In genomic region chr13:101661839-101662238, GRCh38 we compare ENCODE assay signal across 18 cellular contexts.
DNase-seq lines count a peak whose midpoint lies in the region; ATAC-seq, FAIRE-seq and TF ChIP-seq lines count a peak whose summit lies in the region.
"Had no signal": no experiment of that assay in that cellular context is flagged by ENCODE, and none has a peak within 500 bp of the region (broad histone marks: within the 10 kb centered on the region; RNA-seq: fewer than 3 reads in every experiment).

No MANE protein-coding gene starts in this region.

- no peak for TF ChIP-seq EP300 in upper lobe of left lung (IDR thresholded peaks at IDR 0.05)

- H3K27ac ChIP-seq in neuronal stem cell (replicated peaks; ENCODE audit: low read length) (no peak overlapping the region), upper lobe of left lung (no peak overlapping the region)
- H3K27ac ChIP-seq: BLaER1, PC-9 had no signal

- no peak overlapping the region for H4K8ac ChIP-seq in neuronal stem cell (ENCODE audit: low read depth, low read length)

- no peak overlapping the region for H3K18ac ChIP-seq in neuronal stem cell (ENCODE audit: low read length)

- DNase-seq in D721Med (ENCODE audit: insufficient read length, low spot score) (no peak), NCI-H1436 treated with DMSO at 0.1 percent for 48 hours (lab: John Stamatoyannopoulos, UW) (peak; percentile 22), SW480 (ENCODE audit: low spot score) (peak; percentile 12), neuronal stem cell (ENCODE audit: low spot score) (peak; percentile 0), AG08396 (ENCODE audit: low spot score) (no peak), 8988T (no peak), DMS53 (lab: John Stamatoyannopoulos, UW) (no peak), upper lobe of left lung (no peak)
- DNase-seq: GOT3, NCI-H1092 treated with DMSO at 0.1 percent for 48 hours, NCI-H2029 treated with DMSO at 0.1 percent for 48 hours, NCI-H345, NCI-H526 treated with DMSO at 0.1 percent for 48 hours, PC-9 had no signal

- H3K4me3 ChIP-seq in neuronal stem cell (ENCODE audit: low read length in 2 of 2) (no peak overlapping the region), upper lobe of left lung (no peak overlapping the region)
- H3K4me3 ChIP-seq: BLaER1, GM12878, K562, PC-9 had no signal

- H3K79me1 ChIP-seq in neuronal stem cell (ENCODE audit: low read depth, low read length) = no peaks in the 10 kb centered on the region

- no peak overlapping the region for H2AFZ ChIP-seq in neuronal stem cell (ENCODE audit: low read length)
- H2AFZ ChIP-seq: PC-9 had no signal

- no peak for TF ChIP-seq POLR2A in upper lobe of left lung (IDR thresholded peaks at IDR 0.05)

- no peak overlapping the region for H4K91ac ChIP-seq in neuronal stem cell (ENCODE audit: low read depth, low read length, poor library complexity)

- no peak overlapping the region for H2BK15ac ChIP-seq in neuronal stem cell (ENCODE audit: low read length)

- no peak overlapping the region for H2BK120ac ChIP-seq in neuronal stem cell (ENCODE audit: low read depth, low read length)

- H3K23ac ChIP-seq in neuronal stem cell (ENCODE audit: low read depth, low read length, poor library complexity) = no peak overlapping the region

- no peak overlapping the region for H3K4ac ChIP-seq in neuronal stem cell (ENCODE audit: low read length)

- H3K4me1 ChIP-seq in neuronal stem cell (ENCODE audit: control insufficient read depth in 2 of 2, insufficient read depth in 1 of 2, low read depth in 1 of 2, low read length in 2 of 2) (no peaks in the 10 kb centered on the region), upper lobe of left lung (no peaks in the 10 kb centered on the region)
- H3K4me1 ChIP-seq: BLaER1 had no signal

- no peak for TF ChIP-seq CTCF in D721Med (IDR thresholded peaks at IDR 0.05; ENCODE audit: insufficient read depth, missing control alignments)
- no peak for TF ChIP-seq CTCF in upper lobe of left lung (IDR thresholded peaks at IDR 0.05)

- H3K4me2 ChIP-seq in neuronal stem cell (ENCODE audit: insufficient read depth, low read length, poor library complexity, severe bottlenecking) = no peak overlapping the region
- H3K4me2 ChIP-seq: BLaER1, PC-9 had no signal

- no peaks in the 10 kb centered on the region for H3K27me3 ChIP-seq in neuronal stem cell (ENCODE audit: control insufficient read depth in 3 of 3, insufficient read depth in 3 of 3, low read depth in 1 of 3, low read length in 3 of 3)
- H3K27me3 ChIP-seq in upper lobe of left lung = no peaks in the 10 kb centered on the region
- H3K27me3 ChIP-seq: BLaER1 had no signal

- ATAC-seq in upper lobe of left lung (ENCODE audit: low FRiP score in 2 of 2) = no peak
- ATAC-seq: GM12878, K562 had no signal

- no peak overlapping the region for H3K9ac ChIP-seq in neuronal stem cell (ENCODE audit: low read depth, low read length, poor library complexity)
- H3K9ac ChIP-seq: BLaER1 had no signal

- no peak overlapping the region for H2BK12ac ChIP-seq in neuronal stem cell (ENCODE audit: low read length)

- H2BK5ac ChIP-seq in neuronal stem cell (ENCODE audit: low read length) = no peak overlapping the region

- WGBS in neuronal stem cell (ENCODE audit: extremely low coverage in 2 of 2, insufficient read length in 2 of 2, insufficient replicate concordance in 1 of 2), 2 donors = no CpG with 5 or more reads among the region's 4 CpGs
- 45 to 49% methylated on average over 4 of the region's 4 CpGs for WGBS in upper lobe of left lung, 2 donors

- peak; percentile 85 for FAIRE-seq in D721Med (lab: Jason Lieb, UNC)
- FAIRE-seq: GM12878, GM19239, K562 had no signal

- H3K36me3 ChIP-seq in neuronal stem cell (replicated peaks in 1 of 2; ENCODE audit: control insufficient read depth in 2 of 2, insufficient read depth in 2 of 2, low read length in 2 of 2) = no peaks in the 10 kb centered on the region
- no peaks in the 10 kb centered on the region for H3K36me3 ChIP-seq in upper lobe of left lung
- H3K36me3 ChIP-seq: BLaER1 had no signal

- no peak overlapping the region for H2AK5ac ChIP-seq in neuronal stem cell (ENCODE audit: low read depth, low read length)

- H3K9me3 ChIP-seq in neuronal stem cell (replicated peaks in 1 of 2; ENCODE audit: control insufficient read depth in 2 of 2, insufficient read depth in 1 of 2, low read depth in 1 of 2, low read length in 2 of 2) (no peaks in the 10 kb centered on the region), upper lobe of left lung (no peaks in the 10 kb centered on the region)
- H3K9me3 ChIP-seq: BLaER1 had no signal

- no peak overlapping the region for H3K14ac ChIP-seq in neuronal stem cell (ENCODE audit: low read length)

Comparison
In these comparisons a context has a peak if more than half of its experiments do, and no peak if none do; other contexts are left out.
1. DNase-seq: peak in NCI-H1436 treated with DMSO at 0.1 percent for 48 hours (single experiment), SW480 (single experiment) and neuronal stem cell (single experiment); none in D721Med (single experiment), AG08396 (single experiment), 8988T (single experiment), DMS53 (single experiment) and upper lobe of left lung (0 of 2).